In genomic region chr19:54320271-54320670, GRCh38 we compare ENCODE assay signal across 34 cellular contexts. TPM values are rescaled to one million over a fixed set of nuclear protein-coding genes. Genes with fewer than 3 reads are reported as not detected.
"Had no signal": no experiment of that assay in that cellular context is flagged by ENCODE, and none has a peak within 500 bp of the region (broad histone marks: within the 10 kb centered on the region; RNA-seq: fewer than 3 reads in every experiment).

No MANE protein-coding gene starts in this region.

- H3K9me3 ChIP-seq: ascending aorta, colonic mucosa, esophagus squamous epithelium, gastroesophageal sphincter had no signal

- H3K36me3 Mint-ChIP-seq: activated naive CD4-positive, alpha-beta T cell treated with anti-CD3 and anti-CD28 coated beads, Interleukin-2, amount 50 U/mL, for 72 hours; activated naive CD8-positive, alpha-beta T cell treated with anti-CD3 and anti-CD28 coated beads, Interleukin-2, amount 10 ng/mL, durations not matched to agents 7 days and 5 days; brain had no signal

- H3K27me3 ChIP-seq: ascending aorta, cardiac muscle cell, colonic mucosa had no signal

- H3K4me1 ChIP-seq: ascending aorta, breast epithelium, colonic mucosa, esophagus squamous epithelium, gastroesophageal sphincter had no signal

- H3K36me3 ChIP-seq: ascending aorta, breast epithelium, cardiac muscle cell, colonic mucosa, esophagus squamous epithelium, gastroesophageal sphincter had no signal

- H3K4me3 Mint-ChIP-seq: activated CD8-positive, alpha-beta T cell treated with anti-CD3 and anti-CD28 coated beads for 36 hours; activated naive CD4-positive, alpha-beta T cell treated with anti-CD3 and anti-CD28 coated beads for 36 hours; activated naive CD8-positive, alpha-beta T cell treated with anti-CD3 and anti-CD28 coated beads, Interleukin-2, amount 10 ng/mL, durations not matched to agents 7 days and 5 days; activated T-helper 1 cell treated with anti-CD3 and anti-CD28 coated beads, Interleukin-12 subunit alpha, Interleukin-12 subunit beta, Interleukin-2, Interleukin-4 antibody, amounts not matched to agents 30 ng/mL and 10 ng/mL and 1 ng/mL, durations not matched to agents 14 hours and 24 hours and 36 hours; brain; WTC11 had no signal

- H3K9me3 Mint-ChIP-seq: activated CD8-positive, alpha-beta T cell treated with anti-CD3 and anti-CD28 coated beads for 36 hours; activated naive CD4-positive, alpha-beta T cell treated with anti-CD3 and anti-CD28 coated beads for 36 hours; activated naive CD4-positive, alpha-beta T cell treated with anti-CD3 and anti-CD28 coated beads, Interleukin-2, amount 50 U/mL, for 72 hours; activated naive CD8-positive, alpha-beta T cell treated with anti-CD3 and anti-CD28 coated beads, Interleukin-2, amount 10 ng/mL, durations not matched to agents 7 days and 5 days; activated T-helper 1 cell treated with anti-CD3 and anti-CD28 coated beads, Interleukin-12 subunit alpha, Interleukin-12 subunit beta, Interleukin-2, Interleukin-4 antibody, amounts not matched to agents 30 ng/mL and 10 ng/mL and 1 ng/mL, durations not matched to agents 14 hours and 24 hours and 36 hours; activated T-helper 2 cell treated with anti-CD3 and anti-CD28 coated beads, Interferon-gamma antibody, Interleukin-2, Interleukin-4, amounts not matched to agents 10 μg/mL and 5 μg/mL and 100 μg/mL, durations not matched to agents 14 hours and 24 hours and 36 hours had no signal

- H3K4me3 ChIP-seq: ascending aorta, breast epithelium, cardiac muscle cell, colonic mucosa, esophagus squamous epithelium, gastroesophageal sphincter had no signal

- ATAC-seq: activated CD4-positive, CD25-positive, alpha-beta regulatory T cell treated with anti-CD3 and anti-CD28 coated beads, Interleukin-2, amount 50 U/mL, for 24 hours; activated CD8-positive, alpha-beta T cell treated with anti-CD3 and anti-CD28 coated beads for 36 hours; activated naive CD4-positive, alpha-beta T cell treated with anti-CD3 and anti-CD28 coated beads, Interleukin-2, amount 50 U/mL, for 72 hours; gastroesophageal sphincter; WTC11 had no signal

- DNase-seq: activated CD4-positive, alpha-beta T cell treated with anti-CD3 and anti-CD28 coated beads for 48 hours; activated CD4-positive, alpha-beta T cell treated with anti-CD3 and anti-CD28 coated beads, Interleukin-2, amount 50 U/mL, for 1 hour; activated CD4-positive, alpha-beta T cell treated with anti-CD3 and anti-CD28 coated beads, Interleukin-2, amount 50 U/mL, for 48 hours; activated CD8-positive, alpha-beta memory T cell treated with anti-CD3 and anti-CD28 coated beads for 24 hours; activated CD8-positive, alpha-beta T cell treated with anti-CD3 and anti-CD28 coated beads for 36 hours; activated effector memory CD4-positive, alpha-beta T cell treated with anti-CD3 and anti-CD28 coated beads, Interleukin-2, amount 50 U/mL, for 16 hours; activated naive CD4-positive, alpha-beta T cell treated with anti-CD3 and anti-CD28 coated beads for 36 hours; activated naive CD8-positive, alpha-beta T cell treated with anti-CD3 and anti-CD28 coated beads, Interleukin-2, amount 10 ng/mL, durations not matched to agents 7 days and 5 days; activated T-cell treated with anti-CD3 and anti-CD28 coated beads, Interleukin-2, amount 50 U/mL, for 48 hours; central memory CD4-positive, alpha-beta T cell; cerebellar nuclear complex; colonic mucosa; effector CD8-positive, alpha-beta T cell; esophagus squamous epithelium; foreskin melanocyte; T-helper 2 cell had no signal

- H3K27ac ChIP-seq: ascending aorta, breast epithelium, cardiac muscle cell, colonic mucosa, epithelial cell of prostate, esophagus squamous epithelium, gastroesophageal sphincter, VCaP had no signal

- H3K27ac Mint-ChIP-seq: activated CD8-positive, alpha-beta T cell treated with anti-CD3 and anti-CD28 coated beads for 36 hours; activated naive CD4-positive, alpha-beta T cell treated with anti-CD3 and anti-CD28 coated beads for 36 hours; activated naive CD4-positive, alpha-beta T cell treated with anti-CD3 and anti-CD28 coated beads, Interleukin-2, amount 50 U/mL, for 72 hours; activated naive CD8-positive, alpha-beta T cell treated with anti-CD3 and anti-CD28 coated beads, Interleukin-2, amount 10 ng/mL, durations not matched to agents 7 days and 5 days; activated T-helper 1 cell treated with anti-CD3 and anti-CD28 coated beads, Interleukin-12 subunit alpha, Interleukin-12 subunit beta, Interleukin-2, Interleukin-4 antibody, amounts not matched to agents 30 ng/mL and 10 ng/mL and 1 ng/mL, durations not matched to agents 14 hours and 24 hours and 36 hours; activated T-helper 2 cell treated with anti-CD3 and anti-CD28 coated beads, Interferon-gamma antibody, Interleukin-2, Interleukin-4, amounts not matched to agents 10 μg/mL and 5 μg/mL and 100 μg/mL, durations not matched to agents 14 hours and 24 hours and 36 hours; brain; WTC11 had no signal

RNA-seq across cellular contexts. Expression of gene LILRA5, which starts 7.3 kb away (rescaled TPM):
- total RNA-seq: activated CD8-positive, alpha-beta T cell treated with anti-CD3 and anti-CD28 coated beads for 36 hours; activated naive CD4-positive, alpha-beta T cell treated with anti-CD3 and anti-CD28 coated beads for 36 hours; activated naive CD4-positive, alpha-beta T cell treated with anti-CD3 and anti-CD28 coated beads, Interleukin-2, amount 50 U/mL, for 72 hours; activated naive CD8-positive, alpha-beta T cell treated with anti-CD3 and anti-CD28 coated beads, Interleukin-2, amount 10 ng/mL, durations not matched to agents 7 days and 5 days; activated T-helper 1 cell treated with anti-CD3 and anti-CD28 coated beads, Interleukin-12 subunit alpha, Interleukin-12 subunit beta, Interleukin-2, Interleukin-4 antibody, amounts not matched to agents 30 ng/mL and 10 ng/mL and 1 ng/mL, durations not matched to agents 14 hours and 24 hours and 36 hours; activated T-helper 2 cell treated with anti-CD3 and anti-CD28 coated beads, Interferon-gamma antibody, Interleukin-2, Interleukin-4, amounts not matched to agents 10 μg/mL and 5 μg/mL and 100 μg/mL, durations not matched to agents 14 hours and 24 hours and 36 hours; ascending aorta; cardiac muscle cell; dermis microvascular lymphatic vessel endothelial cell; endothelial cell of umbilical vein; fibroblast of lung; fibroblast of villous mesenchyme; glomerular endothelial cell; T-helper 1 cell treated with Interleukin-12 subunit alpha and Interleukin-12 subunit beta and Interleukin-4 antibody, amounts not matched to agents 30 ng/mL and 1 ng/mL, for 36 hours; WTC11 had no signal

RNA-seq across cellular contexts. Expression of gene LILRA4, which starts 18.7 kb away (rescaled TPM):
- total RNA-seq: activated CD8-positive, alpha-beta T cell treated with anti-CD3 and anti-CD28 coated beads for 36 hours; activated naive CD4-positive, alpha-beta T cell treated with anti-CD3 and anti-CD28 coated beads for 36 hours; activated naive CD4-positive, alpha-beta T cell treated with anti-CD3 and anti-CD28 coated beads, Interleukin-2, amount 50 U/mL, for 72 hours; activated naive CD8-positive, alpha-beta T cell treated with anti-CD3 and anti-CD28 coated beads, Interleukin-2, amount 10 ng/mL, durations not matched to agents 7 days and 5 days; activated T-helper 1 cell treated with anti-CD3 and anti-CD28 coated beads, Interleukin-12 subunit alpha, Interleukin-12 subunit beta, Interleukin-2, Interleukin-4 antibody, amounts not matched to agents 30 ng/mL and 10 ng/mL and 1 ng/mL, durations not matched to agents 14 hours and 24 hours and 36 hours; activated T-helper 2 cell treated with anti-CD3 and anti-CD28 coated beads, Interferon-gamma antibody, Interleukin-2, Interleukin-4, amounts not matched to agents 10 μg/mL and 5 μg/mL and 100 μg/mL, durations not matched to agents 14 hours and 24 hours and 36 hours; ascending aorta; cardiac muscle cell; colonic mucosa; dermis microvascular lymphatic vessel endothelial cell; endothelial cell of umbilical vein; fibroblast of lung; fibroblast of villous mesenchyme; gastroesophageal sphincter; glomerular endothelial cell; T-helper 1 cell treated with Interleukin-12 subunit alpha and Interleukin-12 subunit beta and Interleukin-4 antibody, amounts not matched to agents 30 ng/mL and 1 ng/mL, for 36 hours; WTC11 had no signal

RNA-seq across cellular contexts. Expression of gene LILRB2, which starts 39.4 kb away (rescaled TPM):
- total RNA-seq: activated CD8-positive, alpha-beta T cell treated with anti-CD3 and anti-CD28 coated beads for 36 hours; activated naive CD4-positive, alpha-beta T cell treated with anti-CD3 and anti-CD28 coated beads for 36 hours; activated naive CD4-positive, alpha-beta T cell treated with anti-CD3 and anti-CD28 coated beads, Interleukin-2, amount 50 U/mL, for 72 hours; activated T-helper 1 cell treated with anti-CD3 and anti-CD28 coated beads, Interleukin-12 subunit alpha, Interleukin-12 subunit beta, Interleukin-2, Interleukin-4 antibody, amounts not matched to agents 30 ng/mL and 10 ng/mL and 1 ng/mL, durations not matched to agents 14 hours and 24 hours and 36 hours; activated T-helper 2 cell treated with anti-CD3 and anti-CD28 coated beads, Interferon-gamma antibody, Interleukin-2, Interleukin-4, amounts not matched to agents 10 μg/mL and 5 μg/mL and 100 μg/mL, durations not matched to agents 14 hours and 24 hours and 36 hours; cardiac muscle cell; dermis microvascular lymphatic vessel endothelial cell; endothelial cell of umbilical vein; fibroblast of lung; fibroblast of villous mesenchyme; glomerular endothelial cell; T-helper 1 cell treated with Interleukin-12 subunit alpha and Interleukin-12 subunit beta and Interleukin-4 antibody, amounts not matched to agents 30 ng/mL and 1 ng/mL, for 36 hours; WTC11 had no signal

RNA-seq across cellular contexts. Expression of gene LAIR1, which starts 44.5 kb away (rescaled TPM):
- total RNA-seq: cardiac muscle cell, dermis microvascular lymphatic vessel endothelial cell, endothelial cell of umbilical vein, fibroblast of lung, glomerular endothelial cell had no signal
